Comparison of ENCODE assay signal across 21 cellular contexts in the genomic region with DNA sequence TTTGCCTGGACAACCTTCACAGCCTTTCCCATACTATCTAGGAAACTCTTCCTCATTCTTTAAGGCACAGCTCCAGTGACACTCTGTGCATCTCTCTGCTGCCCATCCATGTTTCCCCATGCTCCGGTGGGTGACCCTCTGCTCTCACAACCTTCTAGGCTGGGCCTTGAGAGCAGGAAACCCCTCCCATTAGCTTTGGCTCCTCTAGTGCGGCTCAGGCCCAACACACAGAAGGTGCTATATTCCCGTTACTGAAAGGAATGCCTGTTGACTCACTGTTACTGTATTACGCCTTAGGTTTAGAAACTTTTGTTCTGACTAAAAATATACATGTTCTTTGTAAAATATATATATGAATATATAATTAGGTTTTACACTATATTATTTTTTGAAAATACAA. TPM values are rescaled to one million over a fixed set of nuclear protein-coding genes. Genes with fewer than 3 reads are reported as not detected.
A peak's percentile ranks its signal among the peaks of the same experiment; 100 is the strongest.
DNase-seq lines count a peak whose midpoint lies in the region; TF ChIP-seq lines count a peak whose summit lies in the region.
"Had no signal": no experiment of that assay in that cellular context is flagged by ENCODE, and none has a peak within 500 bp of the region (broad histone marks: within the 10 kb centered on the region; RNA-seq: fewer than 3 reads in every experiment).

No MANE protein-coding gene starts in this region.

- H3K36me3 ChIP-seq in mammary epithelial cell (ENCODE audit: insufficient read depth, low read length) (no peaks in the 10 kb centered on the region), neuronal stem cell (replicated peaks in 1 of 2; ENCODE audit: control insufficient read depth in 2 of 2, insufficient read depth in 2 of 2, low read length in 2 of 2) (no peaks in the 10 kb centered on the region)
- H3K36me3 ChIP-seq in CD4-positive, alpha-beta memory T cell (ENCODE audit: insufficient read depth, low read length), result no peaks in the 10 kb centered on the region

- H3K4me1 Mint-ChIP-seq in MCF 10A (ENCODE audit: insufficient read depth, unreplicated experiment), result peaks cover 21% of the 10 kb centered on the region
- no peaks in the 10 kb centered on the region for H3K4me1 Mint-ChIP-seq in CD4-positive, alpha-beta memory T cell
- H3K4me1 Mint-ChIP-seq: CD14-positive monocyte had no signal

- POLR2A ChIA-PET in MCF 10A (lab: Yijun Ruan, JAX), result interaction anchor here (0.8 to 5.5 kb wide), 5 partner anchors 9 to 107 kb away, joined by 3 to 68 read pairs (median 14); partner anchors contain the start of genes CCL28, HMGCS1 and TMEM267
- POLR2A ChIA-PET in CD4-positive, alpha-beta memory T cell (lab: Charles Lee; ENCODE audit: partially characterized antibody), result interaction anchor here (0.7 kb wide), 1 partner anchor 381 kb away, joined by 4 read pairs; no protein-coding TSS in a partner anchor

- H3K14ac ChIP-seq in neuronal stem cell (ENCODE audit: low read length), result no peak overlapping the region

- BruUV-seq in MCF 10A (replicated peaks; lab: Mats Ljungman, UMichigan) (no TSS peak), mammary epithelial cell (replicated peaks; lab: Mats Ljungman, UMichigan) (no TSS peak)

- H2AFZ ChIP-seq in mammary epithelial cell (ENCODE audit: low read depth, low read length) (no peak overlapping the region), neuronal stem cell (ENCODE audit: low read length) (no peak overlapping the region)

- no peaks in the 10 kb centered on the region for H3K79me1 ChIP-seq in neuronal stem cell (ENCODE audit: low read depth, low read length)

- H3K9me3 ChIP-seq in mammary epithelial cell (replicated peaks; ENCODE audit: insufficient read depth, low read length) (no peaks in the 10 kb centered on the region), neuronal stem cell (replicated peaks in 1 of 2; ENCODE audit: control insufficient read depth in 2 of 2, insufficient read depth in 1 of 2, low read depth in 1 of 2, low read length in 2 of 2) (peaks cover 0 to 2% of the 10 kb centered on the region in 2 donors)
- no peaks in the 10 kb centered on the region for H3K9me3 ChIP-seq in CD4-positive, alpha-beta memory T cell (ENCODE audit: control insufficient read depth in 1 of 2, low read length in 2 of 2)

- no peak for TF ChIP-seq CTCF in MCF 10A (IDR thresholded peaks at IDR 0.05; ENCODE audit: unreplicated experiment)
- TF ChIP-seq CTCF in mammary epithelial cell (conservative IDR thresholded peaks at IDR 0.05 in 1 of 2, IDR thresholded peaks at IDR 0.05 in 1 of 2; ENCODE audit: extremely low read depth in 1 of 2, insufficient read depth in 1 of 2, low read depth in 1 of 2, low read length in 2 of 2), result no peak
- no peak for TF ChIP-seq CTCF in choroid plexus epithelial cell (conservative IDR thresholded peaks at IDR 0.05; ENCODE audit: low read depth, low read length)

- H3K79me2 ChIP-seq in mammary epithelial cell (ENCODE audit: insufficient read depth, low read length), result no peaks in the 10 kb centered on the region

- H3K27ac ChIP-seq in mammary epithelial cell (ENCODE audit: insufficient read depth, low read depth, low read length) (no peak overlapping the region), neuronal stem cell (replicated peaks; ENCODE audit: low read length) (no peak overlapping the region)
- H3K27ac ChIP-seq in CD4-positive, alpha-beta memory T cell (ENCODE audit: low read depth, low read length), result no peak overlapping the region
- H3K27ac ChIP-seq: 22Rv1, KMS-11 had no signal

- H3K4me2 ChIP-seq in mammary epithelial cell (ENCODE audit: insufficient read depth, low read depth, low read length) (no peak overlapping the region), neuronal stem cell (ENCODE audit: insufficient read depth, low read length, poor library complexity, severe bottlenecking) (no peak overlapping the region)
- H3K4me2 ChIP-seq: KMS-11 had no signal

- no peak overlapping the region for H3K23ac ChIP-seq in neuronal stem cell (ENCODE audit: low read depth, low read length, poor library complexity)

- H3K9ac ChIP-seq in mammary epithelial cell (ENCODE audit: insufficient read depth, low read length), result no peak overlapping the region
- H3K9ac ChIP-seq in neuronal stem cell (ENCODE audit: low read depth, low read length, poor library complexity), result no peak overlapping the region
- H3K9ac ChIP-seq: KMS-11 had no signal

- peak; percentile 76 for DNase-seq in MCF 10A (ENCODE audit: unreplicated experiment)
- no peak for DNase-seq in mammary epithelial cell
- DNase-seq in choroid plexus epithelial cell (ENCODE audit: low read depth), result peak; percentile 57
- DNase-seq in iris pigment epithelial cell (ENCODE audit: low read depth), result peak; percentile 31
- no peak for DNase-seq in neuronal stem cell (ENCODE audit: low spot score)
- DNase-seq in SHP77 (lab: John Stamatoyannopoulos, UW), result no peak
- DNase-seq in NCI-H1417 treated with DMSO at 0.1 percent for 48 hours (lab: John Stamatoyannopoulos, UW), result no peak
- no peak for DNase-seq in CD4-positive, alpha-beta memory T cell
- DNase-seq: DMS 273 treated with DMSO at 0.1 percent for 48 hours, NCI-H1417, NCI-H187 treated with DMSO at 0.1 percent for 48 hours, NCI-H345, NCI-H524 treated with DMSO at 0.1 percent for 48 hours, PC-3, RPMI8226, SIG-M5 had no signal

- H2AK5ac ChIP-seq in neuronal stem cell (ENCODE audit: low read depth, low read length), result no peak overlapping the region

- H4K8ac ChIP-seq in neuronal stem cell (ENCODE audit: low read depth, low read length), result no peak overlapping the region

- in situ Hi-C loops in mammary epithelial cell (cut with MboI; ENCODE audit: low sequenced_read_pairs in 2 of 2), result no loop called here

- no peak overlapping the region for H3K4me3 Mint-ChIP-seq in MCF 10A (ENCODE audit: unreplicated experiment)
- H3K4me3 Mint-ChIP-seq in CD4-positive, alpha-beta memory T cell, result no peak overlapping the region
- H3K4me3 Mint-ChIP-seq: CD14-positive monocyte had no signal

- no peaks in the 10 kb centered on the region for H3K9me3 Mint-ChIP-seq in MCF 10A (ENCODE audit: unreplicated experiment)
- no peaks in the 10 kb centered on the region for H3K9me3 Mint-ChIP-seq in CD4-positive, alpha-beta memory T cell
- H3K9me3 Mint-ChIP-seq: CD14-positive monocyte had no signal

- dilution Hi-C loops in mammary epithelial cell (cut with HindIII; ENCODE audit: low sequenced_read_pairs), result no loop called here

- H3K27me3 ChIP-seq in mammary epithelial cell (ENCODE audit: insufficient read depth, low read length) (no peaks in the 10 kb centered on the region), neuronal stem cell (ENCODE audit: control insufficient read depth in 3 of 3, insufficient read depth in 3 of 3, low read depth in 1 of 3, low read length in 3 of 3) (no peaks in the 10 kb centered on the region)
- H3K27me3 ChIP-seq in CD4-positive, alpha-beta memory T cell (ENCODE audit: insufficient read depth, low read length), result no peaks in the 10 kb centered on the region

- intact Hi-C loops in MCF 10A (cut with micrococcal nuclease) (no loop called here), mammary epithelial cell (cut with micrococcal nuclease) (no loop called here)
- intact Hi-C loops in CD4-positive, alpha-beta memory T cell (cut with micrococcal nuclease), result no loop called here

- H3K27me3 Mint-ChIP-seq in MCF 10A (ENCODE audit: insufficient read depth, unreplicated experiment), result no peaks in the 10 kb centered on the region
- peaks cover 0 to 1% of the 10 kb centered on the region in 2 donors for H3K27me3 Mint-ChIP-seq in CD4-positive, alpha-beta memory T cell

- H2BK5ac ChIP-seq in neuronal stem cell (ENCODE audit: low read length), result no peak overlapping the region

- no peak overlapping the region for H3K27ac Mint-ChIP-seq in MCF 10A (ENCODE audit: low read depth, unreplicated experiment)
- H3K27ac Mint-ChIP-seq in CD4-positive, alpha-beta memory T cell, result no peak overlapping the region
- H3K27ac Mint-ChIP-seq: CD14-positive monocyte had no signal

- CTCF ChIA-PET in MCF 10A (lab: Yijun Ruan, JAX) (interaction anchor here (0.7 to 4.9 kb wide), 4 partner anchors 10 to 64 kb away, joined by 4 to 24 read pairs (median 13); partner anchors contain the start of gene TMEM267), mammary epithelial cell (lab: Charles Lee; ENCODE audit: low non-redundant PET) (no interaction called here)
- CTCF ChIA-PET in CD4-positive, alpha-beta memory T cell (lab: Charles Lee; ENCODE audit: partially characterized antibody), result no interaction called here

- no peaks in the 10 kb centered on the region for H3K36me3 Mint-ChIP-seq in MCF 10A (ENCODE audit: insufficient read depth, unreplicated experiment)
- no peaks in the 10 kb centered on the region for H3K36me3 Mint-ChIP-seq in CD4-positive, alpha-beta memory T cell
- H3K36me3 Mint-ChIP-seq: CD14-positive monocyte had no signal

- no peak overlapping the region for H2BK120ac ChIP-seq in neuronal stem cell (ENCODE audit: low read depth, low read length)

- no peak overlapping the region for H2BK12ac ChIP-seq in neuronal stem cell (ENCODE audit: low read length)

- 93% methylated on average over 4 of the region's 4 CpGs for WGBS in mammary epithelial cell (ENCODE audit: low coverage, missing lambda C conversion rate)
- WGBS in neuronal stem cell (ENCODE audit: extremely low coverage in 2 of 2, insufficient read length in 2 of 2, insufficient replicate concordance in 1 of 2), 2 donors, result no CpG with 5 or more reads among the region's 4 CpGs

- H3K18ac ChIP-seq in neuronal stem cell (ENCODE audit: low read length), result peak overlapping the region; percentile 29

- H3K4ac ChIP-seq in neuronal stem cell (ENCODE audit: low read length), result no peak overlapping the region

- no peaks in the 10 kb centered on the region for H4K20me1 ChIP-seq in mammary epithelial cell (ENCODE audit: insufficient read depth, low read length)

- H2BK15ac ChIP-seq in neuronal stem cell (ENCODE audit: low read length), result no peak overlapping the region

- H4K91ac ChIP-seq in neuronal stem cell (ENCODE audit: low read depth, low read length, poor library complexity), result no peak overlapping the region

- no peak overlapping the region for H3K4me3 ChIP-seq in mammary epithelial cell (replicated peaks in 1 of 3; ENCODE audit: insufficient read depth in 1 of 3, low read depth in 2 of 3, low read length in 3 of 3)
- H3K4me3 ChIP-seq in choroid plexus epithelial cell (ENCODE audit: low read depth, low read length), result no peak overlapping the region
- H3K4me3 ChIP-seq in neuronal stem cell (ENCODE audit: low read length in 2 of 2), result no peak overlapping the region
- H3K4me3 ChIP-seq in CD4-positive, alpha-beta memory T cell (ENCODE audit: low read length in 2 of 2), result no peak overlapping the region
- H3K4me3 ChIP-seq: GM12878 had no signal

- H3K4me1 ChIP-seq in mammary epithelial cell (ENCODE audit: insufficient read depth, low read length) (peaks cover 17% of the 10 kb centered on the region), neuronal stem cell (ENCODE audit: control insufficient read depth in 2 of 2, insufficient read depth in 1 of 2, low read depth in 1 of 2, low read length in 2 of 2) (no peaks in the 10 kb centered on the region)
- H3K4me1 ChIP-seq in CD4-positive, alpha-beta memory T cell (ENCODE audit: insufficient read depth, low read length), result no peaks in the 10 kb centered on the region

RNA-seq across cellular contexts. Expression of gene CCL28, which starts 8.1 kb away (rescaled TPM):
- total RNA-seq in MCF 10A (2022) (1.6 and 2.2 TPM in 2 replicates), mammary epithelial cell (10 to 100 TPM in 1 of 2 donors, 1 to 10 TPM in 1; 2.7 to 10.7 TPM)
- 3.7 TPM for polyA plus RNA-seq in mammary epithelial cell
- 2.4 TPM for polyA minus RNA-seq in mammary epithelial cell
- 0.03 TPM for polyA plus RNA-seq in neuronal stem cell (2013, experiment 1 of 2)
- polyA plus RNA-seq in neuronal stem cell (2013, experiment 2 of 2), result 0.04 TPM
- total RNA-seq in CD4-positive, alpha-beta memory T cell, result 10 to 100 TPM; 14.6 to 18.2 TPM
- polyA plus RNA-seq in CD4-positive, alpha-beta memory T cell, result 1 to 10 TPM; 5.7 to 9.4 TPM
- total RNA-seq: H4 had no signal

Comparison
In these comparisons a context has a peak if more than half of its experiments do, and no peak if none do; other contexts are left out.
1. DNase-seq: peak in MCF 10A (single experiment), choroid plexus epithelial cell (single experiment) and iris pigment epithelial cell (single experiment); none in mammary epithelial cell (single experiment), neuronal stem cell (single experiment), SHP77 (0 of 2), NCI-H1417 treated with DMSO at 0.1 percent for 48 hours (single experiment) and CD4-positive, alpha-beta memory T cell (0 of 5).